1 cellular context compared by ENCODE assay signal in genomic region chr1:55053265-55053954, GRCh38.
TF ChIP-seq lines count a peak whose summit lies in the region.

No MANE protein-coding gene starts in this region.

TF ChIP-seq in HepG2, 621 proteins besides CTCF, POLR2A, EP300 and RAD21 (continued from another document and continues in another):
- TF ChIP-seq CENPX (CRISPR knock-in tag; IDR thresholded peaks at IDR 0.05), result no peak
- TF ChIP-seq TEF (CRISPR knock-in tag; IDR thresholded peaks at IDR 0.05), result no peak
- TF ChIP-seq GFI1 (CRISPR knock-in tag; IDR thresholded peaks at IDR 0.05; ENCODE audit: borderline replicate concordance), result no peak
- no peak for TF ChIP-seq MAF1 (CRISPR knock-in tag; IDR thresholded peaks at IDR 0.05; ENCODE audit: borderline replicate concordance)
- TF ChIP-seq FOSL2 (CRISPR knock-in tag; IDR thresholded peaks at IDR 0.05), result no peak
- no peak for TF ChIP-seq ZNF678 (CRISPR knock-in tag; IDR thresholded peaks at IDR 0.05)
- TF ChIP-seq ZNF513 (CRISPR knock-in tag; conservative IDR thresholded peaks at IDR 0.05), result no peak
- no peak for TF ChIP-seq ZBTB42 (CRISPR knock-in tag; IDR thresholded peaks at IDR 0.05)
- no peak for TF ChIP-seq ZKSCAN1 (IDR thresholded peaks at IDR 0.05; ENCODE audit: low read length)
- TF ChIP-seq AKAP8 (CRISPR knock-in tag; IDR thresholded peaks at IDR 0.05), result no peak
- TF ChIP-seq ZFP37 (CRISPR knock-in tag; IDR thresholded peaks at IDR 0.05; ENCODE audit: borderline replicate concordance), result no peak
- TF ChIP-seq PRDM10 (CRISPR knock-in tag; IDR thresholded peaks at IDR 0.05; ENCODE audit: low read depth), result no peak
- no peak for TF ChIP-seq POLR2AphosphoS5 (IDR thresholded peaks at IDR 0.05; ENCODE audit: low read depth, low read length)
- TF ChIP-seq FOXC1 (CRISPR knock-in tag; IDR thresholded peaks at IDR 0.05; ENCODE audit: borderline replicate concordance), result no peak
- TF ChIP-seq SNAI1 (CRISPR knock-in tag; IDR thresholded peaks at IDR 0.05; ENCODE audit: borderline replicate concordance), result no peak
- TF ChIP-seq ZNF570 (CRISPR knock-in tag; IDR thresholded peaks at IDR 0.05; ENCODE audit: borderline replicate concordance), result no peak
- no peak for TF ChIP-seq ELK4 (CRISPR knock-in tag; IDR thresholded peaks at IDR 0.05; ENCODE audit: borderline replicate concordance)
- no peak for TF ChIP-seq TMF1 (CRISPR knock-in tag; IDR thresholded peaks at IDR 0.05; ENCODE audit: low read depth)
- no peak for TF ChIP-seq HOXA9 (CRISPR knock-in tag; IDR thresholded peaks at IDR 0.05; ENCODE audit: borderline replicate concordance)
- no peak for TF ChIP-seq SETDB1 (CRISPR knock-in tag; IDR thresholded peaks at IDR 0.05; ENCODE audit: borderline replicate concordance)
- TF ChIP-seq NCOA5 (CRISPR knock-in tag; IDR thresholded peaks at IDR 0.05), result no peak
- TF ChIP-seq ZNF12 (CRISPR knock-in tag; IDR thresholded peaks at IDR 0.05), result no peak
- TF ChIP-seq ZSCAN29 (CRISPR knock-in tag; conservative IDR thresholded peaks at IDR 0.05), result no peak
- TF ChIP-seq CREM (IDR thresholded peaks at IDR 0.05), result peak; percentile 38; the same call in 1 of the 2 replicates
- TF ChIP-seq CREM (CRISPR knock-in tag; IDR thresholded peaks at IDR 0.05), result no peak
- no peak for TF ChIP-seq TRIM24 (CRISPR knock-in tag; IDR thresholded peaks at IDR 0.05)
- no peak for TF ChIP-seq TOPORS (CRISPR knock-in tag; IDR thresholded peaks at IDR 0.05)
- no peak for TF ChIP-seq ZNF281 (CRISPR knock-in tag; IDR thresholded peaks at IDR 0.05; ENCODE audit: borderline replicate concordance)
- TF ChIP-seq TFE3 (CRISPR knock-in tag; IDR thresholded peaks at IDR 0.05), result no peak
- TF ChIP-seq NFE2 (CRISPR knock-in tag; IDR thresholded peaks at IDR 0.05), result no peak
- no peak for TF ChIP-seq ZNF44 (CRISPR knock-in tag; IDR thresholded peaks at IDR 0.05)
- no peak for TF ChIP-seq SNRNP70 (IDR thresholded peaks at IDR 0.05; ENCODE audit: low read depth, low read length)
- peak; percentile 31; the same call in 1 of the 2 replicates for TF ChIP-seq MEF2D (CRISPR knock-in tag; IDR thresholded peaks at IDR 0.05)
- TF ChIP-seq NFYC (CRISPR knock-in tag; IDR thresholded peaks at IDR 0.05), result no peak
- no peak for TF ChIP-seq ZSCAN9 (CRISPR knock-in tag; IDR thresholded peaks at IDR 0.05; ENCODE audit: borderline replicate concordance)
- TF ChIP-seq SP5 (CRISPR knock-in tag; IDR thresholded peaks at IDR 0.05; ENCODE audit: borderline replicate concordance, low read depth), result peak; percentile 97
- TF ChIP-seq ZBTB3 (CRISPR knock-in tag; IDR thresholded peaks at IDR 0.05; ENCODE audit: borderline replicate concordance, low read depth), result no peak
- no peak for TF ChIP-seq ZBTB10 (CRISPR knock-in tag; IDR thresholded peaks at IDR 0.05; ENCODE audit: borderline replicate concordance)
- 0 out of 2 replicates have a peak, but pooled peaks have one; percentile 52 for TF ChIP-seq ZNF747 (CRISPR knock-in tag; IDR thresholded peaks at IDR 0.05; ENCODE audit: borderline replicate concordance)
- no peak for TF ChIP-seq HMGXB3 (CRISPR knock-in tag; IDR thresholded peaks at IDR 0.05; ENCODE audit: borderline replicate concordance)
- no peak; the same call in 1 of the 2 replicates for TF ChIP-seq SKIL (CRISPR knock-in tag; IDR thresholded peaks at IDR 0.05; ENCODE audit: borderline replicate concordance)
- no peak for TF ChIP-seq SOX13 (IDR thresholded peaks at IDR 0.05)
- peak in 1 of 2 experiments; percentile 50; a peak in 1 of 4 replicates for TF ChIP-seq SOX13 (CRISPR knock-in tag; conservative IDR thresholded peaks at IDR 0.05 in 1 of 2, IDR thresholded peaks at IDR 0.05 in 1 of 2)
